28 cellular contexts compared by ENCODE assay signal in genomic region chr5:170232786-170233185, GRCh38. TPM values are rescaled to one million over a fixed set of nuclear protein-coding genes. Genes with fewer than 3 reads are reported as not detected.
"Had no signal": no experiment of that assay in that cellular context is flagged by ENCODE, and none has a peak within 500 bp of the region (broad histone marks: within the 10 kb centered on the region; RNA-seq: fewer than 3 reads in every experiment).

C5orf58 (plus strand) TSS chr5:170232985; CDS start chr5:170234977, 1,992 bp downstream.

- H3K36me3 ChIP-seq: colonic mucosa, esophagus muscularis mucosa, gastroesophageal sphincter, ovary, right atrium auricular region, tibial artery, uterus had no signal

- H3K9me3 ChIP-seq: colonic mucosa, esophagus muscularis mucosa, gastroesophageal sphincter, left lung, neutrophil, ovary, psoas muscle, right atrium auricular region, tibial artery, uterus had no signal

- H3K4me1 Mint-ChIP-seq: immature natural killer cell, natural killer cell had no signal

- DNase-seq: activated CD4-positive, CD25-positive, alpha-beta regulatory T cell treated with anti-CD3 and anti-CD28 coated beads, Interleukin-2, amount 50 U/mL, for 72 hours; activated naive CD4-positive, alpha-beta T cell treated with Interleukin-2 at 50 U/mL for 16 hours; activated naive CD8-positive, alpha-beta T cell treated with anti-CD3 and anti-CD28 coated beads for 36 hours; activated T-cell treated with anti-CD3 and anti-CD28 coated beads, Interleukin-2, amount 50 U/mL, for 1 hour; central memory CD4-positive, alpha-beta T cell; colonic mucosa; dorsolateral prefrontal cortex; effector memory CD8-positive, alpha-beta T cell; head of caudate nucleus; immature natural killer cell; kidney glomerular epithelial cell; midbrain; natural killer cell; ovary; psoas muscle; stimulated activated CD4-positive, alpha-beta T cell treated with anti-CD3 and anti-CD28 coated beads, Interleukin-4, amount 100 ng/mL, for 4 hours; stimulated activated naive CD8-positive, alpha-beta T cell treated with anti-CD3 and anti-CD28 coated beads, Interleukin-15, Interleukin-2, amounts not matched to agents 100 U/mL and 50 U/mL, for 24 hours; tibial artery; uterus had no signal

- H3K4me3 Mint-ChIP-seq: activated naive CD8-positive, alpha-beta T cell treated with anti-CD3 and anti-CD28 coated beads for 36 hours; effector memory CD8-positive, alpha-beta T cell; immature natural killer cell; natural killer cell had no signal

- H3K27me3 ChIP-seq: colonic mucosa, dorsolateral prefrontal cortex, esophagus muscularis mucosa, gastroesophageal sphincter, left lung, neutrophil, ovary, right atrium auricular region, tibial artery, uterus had no signal

- H3K27ac Mint-ChIP-seq: activated naive CD8-positive, alpha-beta T cell treated with anti-CD3 and anti-CD28 coated beads for 36 hours had no signal

- H3K27ac ChIP-seq: colonic mucosa, dorsolateral prefrontal cortex, esophagus muscularis mucosa, gastroesophageal sphincter, left lung, neutrophil, ovary, psoas muscle, right atrium auricular region, tibial artery, uterus, VCaP had no signal

- H3K9me3 Mint-ChIP-seq: activated naive CD8-positive, alpha-beta T cell treated with anti-CD3 and anti-CD28 coated beads for 36 hours; effector memory CD8-positive, alpha-beta T cell; immature natural killer cell; natural killer cell had no signal

- H3K27me3 Mint-ChIP-seq: activated naive CD8-positive, alpha-beta T cell treated with anti-CD3 and anti-CD28 coated beads for 36 hours; effector memory CD8-positive, alpha-beta T cell had no signal

- H3K4me1 ChIP-seq: colonic mucosa, left lung, psoas muscle, right atrium auricular region, tibial artery, uterus had no signal

- ATAC-seq: effector memory CD8-positive, alpha-beta T cell; gastroesophageal sphincter; left lung; natural killer cell; psoas muscle; stimulated activated naive CD8-positive, alpha-beta T cell treated with anti-CD3 and anti-CD28 coated beads, Interleukin-15, Interleukin-2, amounts not matched to agents 100 U/mL and 50 U/mL, for 24 hours had no signal

- H3K36me3 Mint-ChIP-seq: natural killer cell had no signal

- H3K4me3 ChIP-seq: colonic mucosa, dorsolateral prefrontal cortex, esophagus muscularis mucosa, gastroesophageal sphincter, left lung, ovary, psoas muscle, right atrium auricular region, tibial artery, uterus had no signal

RNA-seq across cellular contexts. Expression of gene C5orf58, which starts in this region (rescaled TPM):
- total RNA-seq: activated naive CD8-positive, alpha-beta T cell treated with anti-CD3 and anti-CD28 coated beads for 36 hours; astrocyte; colonic mucosa; gastroesophageal sphincter; left lung; lung microvascular endothelial cell; natural killer cell; ovary; psoas muscle; right atrium auricular region; T-helper 2 cell treated with Interferon-gamma antibody and Interleukin-4, amounts not matched to agents 100 ng/mL and 5 ng/mL, for 36 hours; uterus had no signal
- polyA plus RNA-seq: psoas muscle had no signal
